In the genomic region with DNA sequence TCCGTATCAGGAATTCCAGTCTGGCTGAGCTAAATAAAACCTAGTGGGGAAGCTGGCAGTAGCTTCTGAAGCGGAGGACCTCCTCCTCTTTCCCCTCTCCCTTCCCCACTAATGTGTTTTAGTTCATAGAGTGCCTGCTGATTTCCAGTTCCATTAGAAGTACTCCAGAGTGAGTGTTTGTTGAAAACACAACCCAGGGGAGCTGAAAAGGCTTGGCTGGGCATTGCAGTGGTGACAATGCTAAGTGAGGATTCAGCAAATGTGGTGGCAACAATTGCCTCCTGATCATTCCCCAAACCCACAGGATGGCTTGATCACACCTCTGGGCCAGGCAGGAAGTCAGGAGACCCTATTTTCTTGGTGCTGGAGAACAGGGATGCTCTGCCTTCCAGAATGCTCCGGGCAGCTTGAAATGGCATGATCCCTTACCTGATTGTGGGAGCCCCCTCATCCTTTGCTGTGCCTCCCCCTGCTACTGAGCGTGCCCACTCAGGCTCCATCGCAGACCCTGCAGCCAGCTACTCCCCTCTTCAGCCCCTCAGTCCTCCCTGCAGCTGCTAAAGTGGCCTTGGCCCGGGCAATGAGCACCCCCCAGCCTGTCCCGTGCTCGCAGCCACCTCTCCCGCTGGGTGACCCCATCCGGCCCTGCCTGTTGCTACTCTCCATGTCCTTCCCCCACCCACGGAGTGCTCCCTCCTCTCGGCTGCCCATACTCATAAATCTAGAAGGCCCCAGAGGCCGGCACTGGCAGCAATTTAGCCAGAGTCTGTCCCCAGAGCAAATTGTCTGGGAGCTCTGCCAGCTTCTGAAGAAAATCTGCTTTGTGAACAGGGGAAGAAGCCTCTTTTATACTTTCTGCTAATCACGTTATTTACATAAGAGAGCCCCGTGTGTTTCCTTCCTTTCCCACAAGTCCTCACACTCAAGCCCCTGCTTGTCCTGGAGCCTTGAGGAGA, we compare ENCODE assay signal across 8 cellular contexts.
DNase-seq lines count a peak whose midpoint lies in the region; ATAC-seq, FAIRE-seq and TF ChIP-seq lines count a peak whose summit lies in the region.

No MANE protein-coding gene starts in this region.

- peaks cover 2% of the 10 kb centered on the region for H3K27me3 Mint-ChIP-seq in endodermal cell (ENCODE audit: insufficient read depth)
- H3K27me3 Mint-ChIP-seq in activated CD4-positive, alpha-beta T cell treated with anti-CD3 and anti-CD28 coated beads, Interleukin-2, amount 10 ng/mL, durations not matched to agents 7 days and 5 days = peaks cover 22% of the 10 kb centered on the region

- peaks cover 9% of the 10 kb centered on the region for H3K9me3 Mint-ChIP-seq in endodermal cell
- no peaks in the 10 kb centered on the region for H3K9me3 Mint-ChIP-seq in activated CD4-positive, alpha-beta T cell treated with anti-CD3 and anti-CD28 coated beads, Interleukin-2, amount 10 ng/mL, durations not matched to agents 7 days and 5 days

- POLR2A ChIA-PET in activated CD4-positive, alpha-beta T cell treated with anti-CD3 and anti-CD28 coated beads, Interleukin-2, amount 10 ng/mL, durations not matched to agents 7 days and 5 days (lab: Charles Lee) = no interaction called here

- H3K4me3 ChIP-seq in AG10803 (ENCODE audit: low read length) (no peak overlapping the region), esophagus (ENCODE audit: low read depth in 1 of 2, low read length in 2 of 2) (no peak overlapping the region), endodermal cell (ENCODE audit: low read length) (no peak overlapping the region)

- H3K9me3 ChIP-seq in esophagus (ENCODE audit: control insufficient read depth in 2 of 2, insufficient read depth in 1 of 2, low read depth in 1 of 2, low read length in 1 of 2) (no peaks in the 10 kb centered on the region), endodermal cell (ENCODE audit: control insufficient read depth, low read length) (peaks cover 15% of the 10 kb centered on the region)

- TF ChIP-seq CTCF in AG10803 (conservative IDR thresholded peaks at IDR 0.05; ENCODE audit: low read length) = no peak
- TF ChIP-seq CTCF in endodermal cell (conservative IDR thresholded peaks at IDR 0.05) = no peak

- H3K4me1 Mint-ChIP-seq in endodermal cell = no peaks in the 10 kb centered on the region
- H3K4me1 Mint-ChIP-seq in activated CD4-positive, alpha-beta T cell treated with anti-CD3 and anti-CD28 coated beads, Interleukin-2, amount 10 ng/mL, durations not matched to agents 7 days and 5 days = no peaks in the 10 kb centered on the region

- FAIRE-seq in GM12891 (lab: Jason Lieb, UNC) = no peak

- DNase-seq in AG10803 (ENCODE audit: low read depth) (peak; percentile 90), NCI-H345 (lab: John Stamatoyannopoulos, UW) (peak; percentile 92), nucleus accumbens (lab: John Stamatoyannopoulos, UW) (peak in 53 of 56 donors; percentile 7 to 85 (median 53)), endodermal cell (no peak), GM12891 (ENCODE audit: insufficient read length, low spot score) (no peak)
- no peak for DNase-seq in activated CD4-positive, alpha-beta T cell treated with anti-CD3 and anti-CD28 coated beads, Interleukin-2, amount 10 ng/mL, durations not matched to agents 7 days and 5 days

- no peak overlapping the region for H3K27ac Mint-ChIP-seq in endodermal cell
- H3K27ac Mint-ChIP-seq in activated CD4-positive, alpha-beta T cell treated with anti-CD3 and anti-CD28 coated beads, Interleukin-2, amount 10 ng/mL, durations not matched to agents 7 days and 5 days = no peak overlapping the region

- H3K36me3 ChIP-seq in esophagus (ENCODE audit: control insufficient read depth in 2 of 2, insufficient read depth in 2 of 2, low read length in 1 of 2) (peaks cover 0 to 8% of the 10 kb centered on the region in 2 donors), endodermal cell (ENCODE audit: control insufficient read depth, insufficient read depth, low read length) (no peaks in the 10 kb centered on the region)

- ATAC-seq in GM19035 (IDR thresholded peaks at IDR 0.05; ENCODE audit: unreplicated experiment) = no peak

- H3K4me3 Mint-ChIP-seq in endodermal cell = no peak overlapping the region
- no peak overlapping the region for H3K4me3 Mint-ChIP-seq in activated CD4-positive, alpha-beta T cell treated with anti-CD3 and anti-CD28 coated beads, Interleukin-2, amount 10 ng/mL, durations not matched to agents 7 days and 5 days

- peak overlapping the region; percentile 62 to 82 for H3K27ac ChIP-seq in esophagus (ENCODE audit: low read depth in 2 of 2, low read length in 1 of 2)
- no peak overlapping the region for H3K27ac ChIP-seq in endodermal cell (ENCODE audit: low read depth, low read length)

- CTCF ChIA-PET in activated CD4-positive, alpha-beta T cell treated with anti-CD3 and anti-CD28 coated beads, Interleukin-2, amount 10 ng/mL, durations not matched to agents 7 days and 5 days (lab: Charles Lee) = interaction anchor here (0.6 kb wide), 1 partner anchor 51 kb away, joined by 3 read pairs; no protein-coding TSS in a partner anchor

- H3K4me1 ChIP-seq in esophagus (ENCODE audit: control insufficient read depth in 2 of 2, insufficient read depth in 2 of 2, low read length in 1 of 2) = peaks cover 5 to 18% of the 10 kb centered on the region in 2 donors
- no peaks in the 10 kb centered on the region for H3K4me1 ChIP-seq in endodermal cell (ENCODE audit: control insufficient read depth, insufficient read depth, low read length)

- H3K9ac ChIP-seq in endodermal cell (ENCODE audit: extremely low read depth, low read length, poor library complexity, severe bottlenecking) = no peak overlapping the region

- H3K36me3 Mint-ChIP-seq in endodermal cell (ENCODE audit: low read depth) = no peaks in the 10 kb centered on the region
- H3K36me3 Mint-ChIP-seq in activated CD4-positive, alpha-beta T cell treated with anti-CD3 and anti-CD28 coated beads, Interleukin-2, amount 10 ng/mL, durations not matched to agents 7 days and 5 days (ENCODE audit: low read depth) = no peaks in the 10 kb centered on the region

- WGBS in esophagus, 2 donors = 32 to 40% methylated on average over 15 of the region's 15 CpGs
- 86 to 88% methylated on average over 4 to 15 of the region's 15 CpGs for WGBS in endodermal cell (ENCODE audit: insufficient coverage in 1 of 2, insufficient read length in 1 of 2), 2 experiments

- H3K27me3 ChIP-seq in esophagus (ENCODE audit: control insufficient read depth in 1 of 2, insufficient read depth in 2 of 2, low read length in 2 of 2) (no peaks in the 10 kb centered on the region), endodermal cell (ENCODE audit: control insufficient read depth, insufficient read depth, low read length, poor library complexity, severe bottlenecking) (no peaks in the 10 kb centered on the region)

- no peak for TF ChIP-seq POLR2A in GM12891 (IDR thresholded peaks at IDR 0.05; ENCODE audit: low read depth, low read length)

TF ChIP-seq in GM12891, 5 proteins besides CTCF, POLR2A, EP300 and RAD21:
- TF ChIP-seq SPI1 (IDR thresholded peaks at IDR 0.05; ENCODE audit: low read depth, low read length) = no peak
- no peak for TF ChIP-seq POLR2AphosphoS5 (IDR thresholded peaks at IDR 0.05; ENCODE audit: low read depth, low read length)
- no peak for TF ChIP-seq TAF1 (IDR thresholded peaks at IDR 0.05; ENCODE audit: low read depth, low read length)
- no peak for TF ChIP-seq POU2F2 (IDR thresholded peaks at IDR 0.05; ENCODE audit: low read depth, low read length)
- TF ChIP-seq PAX5 (IDR thresholded peaks at IDR 0.05; ENCODE audit: insufficient read depth, low read length, severe bottlenecking) = no peak

Comparison
In these comparisons a context has a peak if more than half of its experiments do, and no peak if none do; other contexts are left out.
1. DNase-seq: peak in AG10803 (single experiment), NCI-H345 (single experiment) and nucleus accumbens (53 of 56); none in endodermal cell (single experiment), activated CD4-positive, alpha-beta T cell treated with anti-CD3 and anti-CD28 coated beads, Interleukin-2, amount 10 ng/mL, durations not matched to agents 7 days and 5 days (single experiment) and GM12891 (single experiment).